In genomic region chr14:77980475-77981321, GRCh38 we compare ENCODE assay signal across 8 cellular contexts.
DNase-seq lines count a peak whose midpoint lies in the region; ATAC-seq, FAIRE-seq and TF ChIP-seq lines count a peak whose summit lies in the region.

No MANE protein-coding gene starts in this region.

- BruUV-seq in K562 (replicated peaks; lab: Mats Ljungman, UMichigan), result no TSS peak

- POLR2A ChIA-PET in K562 (lab: Yijun Ruan, JAX), result no interaction called here

- H3K27me3 ChIP-seq in K562 (ENCODE audit: control insufficient read depth in 2 of 2, insufficient read depth in 2 of 2, low read length in 2 of 2) (no peaks in the 10 kb centered on the region), kidney epithelial cell (ENCODE audit: control insufficient read depth, insufficient read depth, low read length) (peaks cover 17% of the 10 kb centered on the region)

- no peaks in the 10 kb centered on the region for H3K9me3 Mint-ChIP-seq in stimulated activated naive CD8-positive, alpha-beta T cell treated with anti-CD3 and anti-CD28 coated beads, Interleukin-15, Interleukin-2, amounts not matched to agents 100 ng/mL and 50 ng/mL, for 24 hours

- no peak overlapping the region; a peak in 1 of 4 replicates for H3K9ac ChIP-seq in K562 (ENCODE audit: insufficient read depth in 1 of 2, low read depth in 2 of 2, low read length in 2 of 2)

- no peaks in the 10 kb centered on the region for H4K20me1 ChIP-seq in K562 (replicated peaks; ENCODE audit: control insufficient read depth, insufficient read depth, low read length)

- TF ChIP-seq CTCF in K562 (IDR thresholded peaks at IDR 0.05 in 2 of 3, conservative IDR thresholded peaks at IDR 0.05 in 1 of 3; ENCODE audit: insufficient read depth in 2 of 3, low read depth in 1 of 3, low read length in 3 of 3) (no peak), kidney epithelial cell (IDR thresholded peaks at IDR 0.05; ENCODE audit: insufficient read depth, low read length, poor library complexity, severe bottlenecking) (no peak)

- H3K9me3 ChIP-seq in K562 (replicated peaks; ENCODE audit: control insufficient read depth, insufficient read depth, low read depth, low read length), result no peaks in the 10 kb centered on the region

- in situ Hi-C loops in K562 (cut with MboI), result no loop called here

- CTCF ChIA-PET in K562 (lab: Yijun Ruan, JAX; ENCODE audit: low intra/inter-chr PET ratio), result no interaction called here

- H3K4me2 ChIP-seq in K562 (ENCODE audit: insufficient read depth, low read length), result no peak overlapping the region

- ATAC-seq in K562, result no peak
- no peak for ATAC-seq in HG03139 (IDR thresholded peaks at IDR 0.05; ENCODE audit: unreplicated experiment)
- no peak for ATAC-seq in HG03521 (IDR thresholded peaks at IDR 0.05; ENCODE audit: unreplicated experiment)
- ATAC-seq in GM21619 (IDR thresholded peaks at IDR 0.05; ENCODE audit: unreplicated experiment), result no peak

- no peaks in the 10 kb centered on the region for H3K36me3 Mint-ChIP-seq in stimulated activated naive CD8-positive, alpha-beta T cell treated with anti-CD3 and anti-CD28 coated beads, Interleukin-15, Interleukin-2, amounts not matched to agents 100 ng/mL and 50 ng/mL, for 24 hours (ENCODE audit: low read depth)

- TF ChIP-seq POLR2A in K562 (conservative IDR thresholded peaks at IDR 0.05), result no peak

- H3K27ac Mint-ChIP-seq in stimulated activated naive CD8-positive, alpha-beta T cell treated with anti-CD3 and anti-CD28 coated beads, Interleukin-15, Interleukin-2, amounts not matched to agents 100 ng/mL and 50 ng/mL, for 24 hours, result no peak overlapping the region

- H3K4me1 Mint-ChIP-seq in stimulated activated naive CD8-positive, alpha-beta T cell treated with anti-CD3 and anti-CD28 coated beads, Interleukin-15, Interleukin-2, amounts not matched to agents 100 ng/mL and 50 ng/mL, for 24 hours (ENCODE audit: low read depth), result peaks cover 6% of the 10 kb centered on the region

- FAIRE-seq in K562 (lab: Jason Lieb, UNC), result no peak

- no peaks in the 10 kb centered on the region for H3K36me3 ChIP-seq in K562 (ENCODE audit: control insufficient read depth, insufficient read depth, low read length)
- H3K36me3 ChIP-seq in kidney epithelial cell (ENCODE audit: control insufficient read depth, insufficient read depth, low read length), result no peaks in the 10 kb centered on the region

- no peak overlapping the region for H3K4me3 ChIP-seq in K562
- H3K4me3 ChIP-seq in kidney epithelial cell (ENCODE audit: low read depth, low read length), result peak overlapping the region; percentile 38

- 46% methylated on average over 5 of the region's 45 CpGs for WGBS in K562 (ENCODE audit: insufficient coverage, low coverage, missing lambda C conversion rate)

- peak overlapping the region; percentile 10 for H3K4me3 Mint-ChIP-seq in stimulated activated naive CD8-positive, alpha-beta T cell treated with anti-CD3 and anti-CD28 coated beads, Interleukin-15, Interleukin-2, amounts not matched to agents 100 ng/mL and 50 ng/mL, for 24 hours

- H3K27me3 Mint-ChIP-seq in stimulated activated naive CD8-positive, alpha-beta T cell treated with anti-CD3 and anti-CD28 coated beads, Interleukin-15, Interleukin-2, amounts not matched to agents 100 ng/mL and 50 ng/mL, for 24 hours, result peaks cover 28% of the 10 kb centered on the region

- no peaks in the 10 kb centered on the region for H3K9me1 ChIP-seq in K562 (ENCODE audit: control insufficient read depth, insufficient read depth, low read length)

- no peak overlapping the region for H3K27ac ChIP-seq in K562 (ENCODE audit: extremely low read depth, low read depth, low read length)

- no peak overlapping the region for H2AFZ ChIP-seq in K562 (ENCODE audit: low read depth, low read length)

- intact Hi-C loops in K562 (cut with micrococcal nuclease), result no loop called here

- H3K79me2 ChIP-seq in K562 (ENCODE audit: control insufficient read depth, insufficient read depth, low read length), result no peaks in the 10 kb centered on the region

- DNase-seq in NCI-H2107 treated with DMSO at 0.1 percent for 48 hours (lab: John Stamatoyannopoulos, UW; ENCODE audit: unreplicated experiment) (peak; percentile 50), K562 (ENCODE audit: extremely low read depth in 1 of 4, low spot score in 3 of 4) (no peak), kidney epithelial cell (ENCODE audit: low read depth) (no peak)
- no peak for DNase-seq in stimulated activated naive CD4-positive, alpha-beta T cell treated with Interleukin-2 at 50 U/mL for 16 hours (lab: John Stamatoyannopoulos, UW)

- TF ChIP-seq RAD21 in K562 (CRISPR knock-in tag; conservative IDR thresholded peaks at IDR 0.05 in 1 of 2, IDR thresholded peaks at IDR 0.05 in 1 of 2), result no peak

- TF ChIP-seq EP300 in K562 (IDR thresholded peaks at IDR 0.05; ENCODE audit: low read length), result no peak

- peaks cover 0 to 8% of the 10 kb centered on the region in 2 experiments; a peak in 1 of 5 replicates for H3K4me1 ChIP-seq in K562 (replicated peaks in 1 of 2; ENCODE audit: control insufficient read depth in 2 of 2, insufficient read depth in 2 of 2, low read length in 2 of 2)

TF ChIP-seq in K562, 482 proteins besides CTCF, POLR2A, EP300 and RAD21:
- TF ChIP-seq HDAC8 (tag; IDR thresholded peaks at IDR 0.05) (no peak), ZHX1 (conservative IDR thresholded peaks at IDR 0.05; ENCODE audit: low read length) (no peak), ZBTB33 (CRISPR knock-in tag; IDR thresholded peaks at IDR 0.05) (peak; percentile 73; the same call in 1 of the 2 replicates), NEUROD1 (IDR thresholded peaks at IDR 0.05; ENCODE audit: borderline replicate concordance, low read depth, low read length, partially characterized antibody) (no peak)
